ENCODE assay signal across 9 cellular contexts in genomic region chr11:118448294-118448693, GRCh38. TPM values are rescaled to one million over a fixed set of nuclear protein-coding genes. Genes with fewer than 3 reads are reported as not detected.
DNase-seq lines count a peak whose midpoint lies in the region; ATAC-seq, FAIRE-seq and TF ChIP-seq lines count a peak whose summit lies in the region.
"Had no signal": no experiment of that assay in that cellular context is flagged by ENCODE, and none has a peak within 500 bp of the region (broad histone marks: within the 10 kb centered on the region; RNA-seq: fewer than 3 reads in every experiment).

No MANE protein-coding gene starts in this region.

- in situ Hi-C loops in GM12878 (cut with MboI) = no loop called here

- RAD21 ChIA-PET in GM12878 (lab: Charles Lee; ENCODE audit: unreplicated experiment) = interaction anchor here (0.7 to 1.7 kb wide), 7 partner anchors 9 to 341 kb away, joined by 3 to 16 read pairs (median 3); partner anchors contain the start of gene KMT2A

- TF ChIP-seq POLR2A in GM12878 (IDR thresholded peaks at IDR 0.05; ENCODE audit: low read depth, low read length) = no peak

- peaks cover 82% of the 10 kb centered on the region for H3K79me2 ChIP-seq in GM12878 (ENCODE audit: control insufficient read depth, insufficient read depth, low read length)

- H4K20me1 ChIP-seq in GM12878 (ENCODE audit: control insufficient read depth, insufficient read depth) = no peaks in the 10 kb centered on the region

- FAIRE-seq in GM12878 (lab: Jason Lieb, UNC) (peak; percentile 72), urothelium cell line (lab: Jason Lieb, UNC) (no peak)

- H3K27me3 ChIP-seq in GM12878 (replicated peaks in 1 of 2; ENCODE audit: control insufficient read depth in 2 of 2, insufficient read depth in 2 of 2, low read length in 1 of 2) = no peaks in the 10 kb centered on the region

- peaks cover 0 to 9% of the 10 kb centered on the region in 2 experiments; a peak in 1 of 4 replicates for H3K36me3 ChIP-seq in GM12878 (ENCODE audit: control insufficient read depth in 2 of 2, insufficient read depth in 2 of 2, low read length in 1 of 2)
- H3K36me3 ChIP-seq: lower lobe of right lung had no signal

- POLR2A ChIA-PET in GM12878 (lab: Charles Lee) = interaction anchor here (0.6 to 2.0 kb wide), 3 partner anchors 9 to 371 kb away, joined by 6 to 14 read pairs (median 7); partner anchors contain the start of gene KMT2A

- no peak for TF ChIP-seq RAD21 in GM12878 (IDR thresholded peaks at IDR 0.05; ENCODE audit: insufficient read depth, low read depth, low read length)

- H3K4me3 ChIP-seq in GM12865 (ENCODE audit: low read depth, low read length) = no peak overlapping the region
- no peak overlapping the region for H3K4me3 ChIP-seq in GM12878
- H3K4me3 ChIP-seq: lower lobe of right lung had no signal

- intact Hi-C loops in GM12878 (cut with micrococcal nuclease; ENCODE audit: unreplicated experiment) = no loop called here

- no peaks in the 10 kb centered on the region for H3K9me3 ChIP-seq in GM12878 (replicated peaks; ENCODE audit: control insufficient read depth, insufficient read depth, low read length)
- H3K9me3 ChIP-seq: lower lobe of right lung had no signal

- ATAC-seq in GM19463 (IDR thresholded peaks at IDR 0.05; ENCODE audit: unreplicated experiment) (peak; percentile 82), HG03159 (IDR thresholded peaks at IDR 0.05; ENCODE audit: unreplicated experiment) (peak; percentile 81), GM12878 (peak; percentile 88), esophagus mucosa (no peak)
- ATAC-seq: lower lobe of right lung had no signal

- H3K4me1 ChIP-seq in GM12878 (ENCODE audit: control insufficient read depth, insufficient read depth, low read length) = peaks cover 27% of the 10 kb centered on the region

- no TSS peak for BruUV-seq in GM12878 (replicated peaks; lab: Mats Ljungman, UMichigan)

- H2AFZ ChIP-seq in GM12878 (ENCODE audit: control insufficient read depth, low read depth, low read length) = no peak overlapping the region

- peak overlapping the region; percentile 65; the same call in 1 of the 2 replicates for H3K27ac ChIP-seq in GM12878 (ENCODE audit: control insufficient read depth, insufficient read depth)
- H3K27ac ChIP-seq: lower lobe of right lung had no signal

- CTCF ChIA-PET in GM12878 (lab: Yijun Ruan, JAX) = interaction anchor here (0.7 to 2.0 kb wide), 4 partner anchors 9 to 127 kb away, joined by 3 to 10 read pairs (median 3); no protein-coding TSS in a partner anchor

- TF ChIP-seq EP300 in GM12878 (IDR thresholded peaks at IDR 0.05; ENCODE audit: borderline replicate concordance in 1 of 2, control insufficient read depth in 1 of 2, low read depth in 2 of 2, low read length in 2 of 2) = peak; percentile 41 to 91; a peak in 3 of 4 replicates

- SMC1A ChIA-PET in GM12878 (lab: Charles Lee; ENCODE audit: uncharacterized antibody, unreplicated experiment) = interaction anchor here (0.8 to 2.5 kb wide), 14 partner anchors 10 to 246 kb away, joined by 3 to 11 read pairs (median 4); partner anchors contain the start of gene KMT2A

- TF ChIP-seq CTCF in GM12865 (IDR thresholded peaks at IDR 0.05; ENCODE audit: insufficient read depth, low read depth, low read length, missing control alignments) (no peak), GM12878 (IDR thresholded peaks at IDR 0.05 in 2 of 3, conservative IDR thresholded peaks at IDR 0.05 in 1 of 3; ENCODE audit: control insufficient read depth in 2 of 3, extremely low read depth in 1 of 3, insufficient read depth in 1 of 3, low read depth in 3 of 3, low read length in 3 of 3) (no peak)

- peak overlapping the region; percentile 62 for H3K4me2 ChIP-seq in GM12878 (ENCODE audit: control insufficient read depth, insufficient read depth)

- no peak overlapping the region for H3K9ac ChIP-seq in GM12878 (ENCODE audit: control insufficient read depth, insufficient read depth, low read length)

- DNase-seq in GM12865 (ENCODE audit: low read depth) = peak; percentile 78
- peak; percentile 67 for DNase-seq in GM12878 (ENCODE audit: low read depth, low spot score)
- DNase-seq in urothelium cell line (ENCODE audit: low spot score) = no peak
- DNase-seq in NCI-H2227 treated with DMSO at 0.1 percent for 48 hours (lab: John Stamatoyannopoulos, UW) = no peak
- no peak for DNase-seq in retina
- DNase-seq: lower lobe of right lung had no signal

TF ChIP-seq in GM12878, 131 proteins besides CTCF, POLR2A, EP300 and RAD21 (continues in another document):
- TF ChIP-seq SREBF1 (IDR thresholded peaks at IDR 0.05; ENCODE audit: low read length) (no peak), GABPA (IDR thresholded peaks at IDR 0.05; ENCODE audit: low read depth) (peak; percentile 63; the same call in 1 of the 2 replicates), ZBTB4 (CRISPR knock-in tag; IDR thresholded peaks at IDR 0.05) (no peak), STAT1 (conservative IDR thresholded peaks at IDR 0.05) (no peak), RAD51 (IDR thresholded peaks at IDR 0.05) (no peak), BACH1 (IDR thresholded peaks at IDR 0.05; ENCODE audit: borderline replicate concordance) (peak; percentile 81; the same call in 1 of the 2 replicates), TAF1 (IDR thresholded peaks at IDR 0.05; ENCODE audit: borderline replicate concordance, low read depth, low read length) (no peak), LARP7 (IDR thresholded peaks at IDR 0.05) (no peak), ZBED1 (IDR thresholded peaks at IDR 0.05; ENCODE audit: borderline replicate concordance) (peak; percentile 71; the same call in 1 of the 2 replicates)

RNA-seq across cellular contexts. Expression of gene KMT2A, which starts 12.0 kb away (rescaled TPM):
- 276 and 281 TPM in 2 replicates for total RNA-seq in GM12878 (2013; cell fraction: nucleolus; rRNA removed)
- 24.9 and 25.2 TPM in 2 replicates for total RNA-seq in GM12878 (2014; rRNA removed)
- total RNA-seq in GM12878 (2014; rRNA removed; fragmentation: Illumina TruSeq; extraction: Trizol) = 28.1 and 30.4 TPM in 2 replicates
- 52.6 and 56.9 TPM in 2 replicates for total RNA-seq in GM12878 (2021)
- polyA plus RNA-seq in GM12878 (2011; ENCODE audit: low read depth) = 21.9 TPM
- polyA plus RNA-seq in GM12878 (2011; rRNA removed) = 25.7 and 27.1 TPM in 2 replicates
- 27.8 and 30.6 TPM in 2 replicates for polyA plus RNA-seq in GM12878 (2011; cell fraction: cytosol; rRNA removed)
- polyA plus RNA-seq in GM12878 (2011; cell fraction: nucleus; rRNA removed) = 106 and 129 TPM in 2 replicates
- 24.1 and 29.5 TPM in 2 replicates for polyA plus RNA-seq in GM12878 (2012)
- 38.6 and 39.0 TPM in 2 replicates for polyA plus RNA-seq in GM12878 (2014; fragmentation: Illumina TruSeq; extraction: Trizol)
- 1 to 10 TPM; 6.1 to 7.4 TPM for polyA plus RNA-seq in GM12878 (2014; fragmentation: Nextera tagmentation; extraction: Ambion mirVana)
- 25.4 and 28.9 TPM in 2 replicates for polyA plus RNA-seq in GM12878 (2014; rRNA removed)
- 10 to 100 TPM; 11.2 to 12.7 TPM for polyA plus RNA-seq in GM12878 (2016; fragmentation: Nextera tagmentation; extraction: Ambion mirVana)
- 83.9 and 95.8 TPM in 2 replicates for polyA minus RNA-seq in GM12878 (2011; rRNA and poly(A)+ RNA removed)
- 25.9 and 28.2 TPM in 2 replicates for polyA minus RNA-seq in GM12878 (2011; cell fraction: cytosol; rRNA and poly(A)+ RNA removed)
- 103 and 145 TPM in 2 replicates for polyA minus RNA-seq in GM12878 (2011; cell fraction: nucleus; rRNA and poly(A)+ RNA removed)
- total RNA-seq in esophagus mucosa = 25.6 TPM

RNA-seq across cellular contexts. Expression of gene ATP5MG, which starts 46.9 kb away (rescaled TPM):
- total RNA-seq in GM12878 (2013; cell fraction: nucleolus; rRNA removed) = 24.1 and 29.2 TPM in 2 replicates
- total RNA-seq in GM12878 (2014; rRNA removed) (211 and 295 TPM in 2 replicates), GM12878 (2014; rRNA removed; fragmentation: Illumina TruSeq; extraction: Trizol) (317 and 321 TPM in 2 replicates), GM12878 (2021) (316 and 333 TPM in 2 replicates), esophagus mucosa (186 TPM)
- 4,287 TPM for polyA plus RNA-seq in GM12878 (2011; ENCODE audit: low read depth)
- polyA plus RNA-seq in GM12878 (2011; rRNA removed) (735 and 1,009 TPM in 2 replicates), GM12878 (2014; fragmentation: Illumina TruSeq; extraction: Trizol) (287 and 299 TPM in 2 replicates), GM12878 (2014; fragmentation: Nextera tagmentation; extraction: Ambion mirVana) (1,000 to 10,000 TPM; 2,154 to 2,276 TPM), GM12878 (2014; rRNA removed) (531 and 577 TPM in 2 replicates), GM12878 (2016; fragmentation: Nextera tagmentation; extraction: Ambion mirVana) (1,000 to 10,000 TPM; 1,057 to 1,150 TPM)
- 470 and 534 TPM in 2 replicates for polyA plus RNA-seq in GM12878 (2011; cell fraction: cytosol; rRNA removed)
- polyA plus RNA-seq in GM12878 (2011; cell fraction: nucleus; rRNA removed) = 201 and 214 TPM in 2 replicates
- 410 and 516 TPM in 2 replicates for polyA plus RNA-seq in GM12878 (2012)
- 71.3 and 77.4 TPM in 2 replicates for polyA minus RNA-seq in GM12878 (2011; rRNA and poly(A)+ RNA removed)
- 45.6 and 63.6 TPM in 2 replicates for polyA minus RNA-seq in GM12878 (2011; cell fraction: cytosol; rRNA and poly(A)+ RNA removed)
- 12.3 and 22.5 TPM in 2 replicates for polyA minus RNA-seq in GM12878 (2011; cell fraction: nucleus; rRNA and poly(A)+ RNA removed)

Comparison
In these comparisons a context has a peak if more than half of its experiments do, and no peak if none do; other contexts are left out.
1. DNase-seq: peak in GM12865 (single experiment) and GM12878 (single experiment); none in urothelium cell line (single experiment), NCI-H2227 treated with DMSO at 0.1 percent for 48 hours (single experiment) and retina (single experiment).